8 cellular contexts compared by ENCODE assay signal in the genomic region with DNA sequence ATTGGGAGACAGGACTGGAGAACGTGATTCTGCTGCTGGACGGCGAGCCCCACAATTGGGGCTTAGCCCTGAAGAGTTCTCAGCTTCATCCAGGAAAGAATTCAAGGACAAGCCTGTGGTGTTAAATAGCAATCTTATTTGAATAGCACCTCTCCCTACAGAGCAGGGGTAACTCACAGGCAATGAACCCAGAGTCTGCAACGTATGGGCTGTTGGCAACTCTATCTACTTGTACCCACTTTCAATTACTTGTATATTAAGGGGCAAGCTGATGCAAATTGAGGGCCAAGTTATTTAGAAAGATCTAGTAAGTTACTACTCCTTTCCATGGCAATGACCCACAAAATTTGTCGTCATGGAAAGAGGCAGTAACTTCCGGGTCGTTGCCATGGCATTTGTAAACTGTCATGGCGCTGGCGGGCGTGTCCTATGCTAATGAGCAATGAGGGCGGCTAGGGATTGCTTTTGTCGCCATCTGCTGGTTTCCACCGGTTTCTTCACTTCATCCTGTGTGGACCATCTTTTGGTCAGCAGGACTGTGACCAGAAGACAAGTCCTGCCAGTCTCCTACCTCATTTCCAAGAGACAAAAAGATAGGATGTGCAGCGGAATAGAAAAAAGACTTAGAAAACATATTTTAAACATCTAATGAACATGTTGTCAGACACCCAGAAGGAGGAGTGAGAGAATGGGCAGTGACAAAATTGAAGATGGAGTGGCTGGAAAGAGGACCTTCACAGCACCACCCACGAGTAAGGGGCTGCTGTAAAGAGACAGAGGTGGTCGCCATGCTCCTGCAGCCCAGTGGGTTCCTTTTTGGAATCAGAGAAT. TPM values are rescaled to one million over a fixed set of nuclear protein-coding genes. Genes with fewer than 3 reads are reported as not detected.
A peak's percentile ranks its signal among the peaks of the same experiment; 100 is the strongest.
DNase-seq lines count a peak whose midpoint lies in the region; ATAC-seq, FAIRE-seq and TF ChIP-seq lines count a peak whose summit lies in the region.

No MANE protein-coding gene starts in this region.

- H3K27ac ChIP-seq in mesodermal cell (ENCODE audit: low read depth, low read length, severe bottlenecking): peak overlapping the region; percentile 80

- H3K4me1 Mint-ChIP-seq in Caco-2 (ENCODE audit: low read depth, unreplicated experiment): peaks cover 6% of the 10 kb centered on the region
- H3K4me1 Mint-ChIP-seq in activated CD8-positive, alpha-beta memory T cell treated with anti-CD3 and anti-CD28 coated beads, Interleukin-2, amount 10 ng/mL, durations not matched to agents 7 days and 5 days: peaks cover 6% of the 10 kb centered on the region

- DNase-seq in Caco-2 (peak; percentile 92 to 93), HUDEP-2 (lab: John Stamatoyannopoulos, UW; ENCODE audit: unreplicated experiment in 76 of 76) (peak in 73 of 76 experiments; percentile 14 to 94 (median 84)), NOMO-1 treated with dmso at 0.1 percent for 144 hours (lab: John Stamatoyannopoulos, UW; ENCODE audit: unreplicated experiment) (peak; percentile 81)
- peak; percentile 98 for DNase-seq in activated CD8-positive, alpha-beta memory T cell treated with anti-CD3 and anti-CD28 coated beads, Interleukin-2, amount 10 ng/mL, durations not matched to agents 7 days and 5 days
- DNase-seq in stimulated activated CD8-positive, alpha-beta memory T cell treated with anti-CD3 and anti-CD28 coated beads, Interleukin-15, amount 100 ng/mL, for 48 hours (ENCODE audit: low read depth in 2 of 2): peak; percentile 85 to 89

- intact Hi-C loops in Caco-2 (cut with micrococcal nuclease; ENCODE audit: unreplicated experiment): loop anchor here (1.0 to 2.0 kb wide), 6 partner anchors 46 to 269 kb away; a partner anchor contains a TSS

- peak; percentile 89 for ATAC-seq in GM21447 (IDR thresholded peaks at IDR 0.05; ENCODE audit: unreplicated experiment)
- peak; percentile 95 for ATAC-seq in activated CD8-positive, alpha-beta memory T cell treated with anti-CD3 and anti-CD28 coated beads, Interleukin-2, amount 10 ng/mL, durations not matched to agents 7 days and 5 days

- POLR2A ChIA-PET in Caco-2 (lab: Charles Lee): no interaction called here

- peaks cover 6% of the 10 kb centered on the region for H3K36me3 Mint-ChIP-seq in Caco-2 (ENCODE audit: insufficient read depth, unreplicated experiment)
- H3K36me3 Mint-ChIP-seq in activated CD8-positive, alpha-beta memory T cell treated with anti-CD3 and anti-CD28 coated beads, Interleukin-2, amount 10 ng/mL, durations not matched to agents 7 days and 5 days: no peaks in the 10 kb centered on the region

- peak overlapping the region; percentile 57 for H3K27ac Mint-ChIP-seq in Caco-2 (ENCODE audit: unreplicated experiment)
- H3K27ac Mint-ChIP-seq in activated CD8-positive, alpha-beta memory T cell treated with anti-CD3 and anti-CD28 coated beads, Interleukin-2, amount 10 ng/mL, durations not matched to agents 7 days and 5 days: peak overlapping the region; percentile 82

- H3K4me1 ChIP-seq in Caco-2: 0 out of 2 replicates have a peak, but pooled peaks cover 5% of the 10 kb centered on the region
- no peaks in the 10 kb centered on the region for H3K4me1 ChIP-seq in mesodermal cell (ENCODE audit: control insufficient read depth, insufficient read depth, low read length, poor library complexity, severe bottlenecking)

- H3K4me3 Mint-ChIP-seq in Caco-2 (ENCODE audit: unreplicated experiment): peak overlapping the region; percentile 19
- no peak overlapping the region for H3K4me3 Mint-ChIP-seq in activated CD8-positive, alpha-beta memory T cell treated with anti-CD3 and anti-CD28 coated beads, Interleukin-2, amount 10 ng/mL, durations not matched to agents 7 days and 5 days

- H3K27me3 ChIP-seq in Caco-2 (replicated peaks; ENCODE audit: control insufficient read depth, insufficient read depth, low read length): no peaks in the 10 kb centered on the region

- BruUV-seq in Caco-2 (replicated peaks; lab: Mats Ljungman, UMichigan): no TSS peak

- CTCF ChIA-PET in Caco-2 (lab: Charles Lee): interaction anchor here (0.6 to 1.0 kb wide), 3 partner anchors 46 to 110 kb away, joined by 3 to 5 read pairs (median 4); a partner anchor contains a TSS
- CTCF ChIA-PET in activated CD8-positive, alpha-beta memory T cell treated with anti-CD3 and anti-CD28 coated beads, Interleukin-2, amount 10 ng/mL, durations not matched to agents 7 days and 5 days (lab: Charles Lee): interaction anchor here (0.7 to 7.0 kb wide), 15 partner anchors 10 to 269 kb away, joined by 3 to 145 read pairs (median 6); a partner anchor contains a TSS

- H3K4me3 ChIP-seq in Caco-2 (ENCODE audit: low read depth, low read length) (no peak overlapping the region), mesodermal cell (ENCODE audit: extremely low read depth, insufficient read depth, low read length, poor library complexity, severe bottlenecking) (no peak overlapping the region)

- H3K9me3 ChIP-seq in Caco-2: no peaks in the 10 kb centered on the region
- H3K9me3 ChIP-seq in mesodermal cell (ENCODE audit: control insufficient read depth, low read length): no peaks in the 10 kb centered on the region

- peak; percentile 76 to 81 for TF ChIP-seq CTCF in Caco-2 (IDR thresholded peaks at IDR 0.05; ENCODE audit: insufficient read depth in 1 of 2, low read depth in 1 of 2, low read length in 1 of 2, severe bottlenecking in 1 of 2, unreplicated experiment in 1 of 2)

- H3K9me3 Mint-ChIP-seq in Caco-2 (ENCODE audit: unreplicated experiment): no peaks in the 10 kb centered on the region
- H3K9me3 Mint-ChIP-seq in activated CD8-positive, alpha-beta memory T cell treated with anti-CD3 and anti-CD28 coated beads, Interleukin-2, amount 10 ng/mL, durations not matched to agents 7 days and 5 days (ENCODE audit: low read depth): no peaks in the 10 kb centered on the region

- peak; percentile 80 for FAIRE-seq in endometrium (lab: Jason Lieb, UNC)

- no peaks in the 10 kb centered on the region for H3K27me3 Mint-ChIP-seq in Caco-2 (ENCODE audit: insufficient read depth, unreplicated experiment)
- H3K27me3 Mint-ChIP-seq in activated CD8-positive, alpha-beta memory T cell treated with anti-CD3 and anti-CD28 coated beads, Interleukin-2, amount 10 ng/mL, durations not matched to agents 7 days and 5 days: no peaks in the 10 kb centered on the region

- no peaks in the 10 kb centered on the region for H3K36me3 ChIP-seq in Caco-2 (ENCODE audit: control insufficient read depth, insufficient read depth, low read length)
- H3K36me3 ChIP-seq in mesodermal cell (ENCODE audit: control insufficient read depth, insufficient read depth, low read length): no peaks in the 10 kb centered on the region

- 25 to 29% methylated on average over 11 to 13 of the region's 16 CpGs for WGBS in mesodermal cell (ENCODE audit: insufficient coverage in 2 of 2), 2 experiments

RNA-seq across cellular contexts. Expression of a gene that starts 45.8 kb away (rescaled TPM):
- 20.8 and 26.1 TPM in 2 replicates for total RNA-seq in Caco-2 (2022)
- total RNA-seq in activated CD8-positive, alpha-beta memory T cell treated with anti-CD3 and anti-CD28 coated beads, Interleukin-2, amount 10 ng/mL, durations not matched to agents 7 days and 5 days: 10 to 100 TPM; 19.4 to 30.3 TPM
- 41.1 TPM for polyA plus RNA-seq in mesodermal cell (2013, experiment 1 of 2)
- 40.9 TPM for polyA plus RNA-seq in mesodermal cell (2013, experiment 2 of 2)

RNA-seq across cellular contexts. Expression of a gene that starts 49.2 kb away (rescaled TPM):
- total RNA-seq in Caco-2 (2022): 18.5 and 18.9 TPM in 2 replicates
- total RNA-seq in activated CD8-positive, alpha-beta memory T cell treated with anti-CD3 and anti-CD28 coated beads, Interleukin-2, amount 10 ng/mL, durations not matched to agents 7 days and 5 days: 10 to 100 TPM; 17.2 to 18.3 TPM
- polyA plus RNA-seq in mesodermal cell (2013, experiment 1 of 2): 20.6 TPM
- polyA plus RNA-seq in mesodermal cell (2013, experiment 2 of 2): 20.7 TPM

RNA-seq across cellular contexts. Expression of a gene that starts 49.2 kb away (rescaled TPM):
- total RNA-seq in Caco-2 (2022): 33.0 and 33.5 TPM in 2 replicates
- 10 to 100 TPM; 27.3 to 29.5 TPM for total RNA-seq in activated CD8-positive, alpha-beta memory T cell treated with anti-CD3 and anti-CD28 coated beads, Interleukin-2, amount 10 ng/mL, durations not matched to agents 7 days and 5 days
- polyA plus RNA-seq in mesodermal cell (2013, experiment 1 of 2): 25.2 TPM
- polyA plus RNA-seq in mesodermal cell (2013, experiment 2 of 2): 20.2 TPM
